ENCODE assay signal across 27 cellular contexts in genomic region chr4:99886146-99886545, GRCh38. TPM values are rescaled to one million over a fixed set of nuclear protein-coding genes. Genes with fewer than 3 reads are reported as not detected.
DNase-seq lines count a peak whose midpoint lies in the region; ATAC-seq and TF ChIP-seq lines count a peak whose summit lies in the region.
"Had no signal": no experiment of that assay in that cellular context is flagged by ENCODE, and none has a peak within 500 bp of the region (broad histone marks: within the 10 kb centered on the region; RNA-seq: fewer than 3 reads in every experiment).

No MANE protein-coding gene starts in this region.

- no peak overlapping the region for H3K4me2 ChIP-seq in GM23248 (ENCODE audit: unreplicated experiment)
- H3K4me2 ChIP-seq: smooth muscle cell had no signal

- no peaks in the 10 kb centered on the region for H4K20me1 ChIP-seq in GM23248 (ENCODE audit: insufficient read depth)

- H3K9me3 ChIP-seq in GM23248 (ENCODE audit: low read depth) (no peaks in the 10 kb centered on the region), sigmoid colon (no peaks in the 10 kb centered on the region)
- H3K9me3 ChIP-seq: MG63, transverse colon had no signal

- in situ Hi-C loops in GM23248 (cut with MboI) = no loop called here
- in situ Hi-C loops in SK-MEL-5 (cut with HindIII; ENCODE audit: low pct_unique_long_range_greater_than_20kb, low sequenced_read_pairs) = no loop called here

- H3K4me3 ChIP-seq in GM23248 = no peak overlapping the region
- no peak overlapping the region for H3K4me3 ChIP-seq in sigmoid colon
- H3K4me3 ChIP-seq: MG63, smooth muscle cell, transverse colon had no signal

- no TSS peak for BruUV-seq in Calu3 (replicated peaks; lab: Mats Ljungman, UMichigan)

- no peaks in the 10 kb centered on the region for H3K9me3 Mint-ChIP-seq in Calu3 (ENCODE audit: low read depth, unreplicated experiment)
- H3K9me3 Mint-ChIP-seq: activated naive CD8-positive, alpha-beta T cell treated with anti-CD3 and anti-CD28 coated beads, Interleukin-2, amount 50 U/mL, for 24 hours; CD8-positive, alpha-beta T cell; nephron progenitor cell; stimulated activated naive CD8-positive, alpha-beta T cell treated with anti-CD3 and anti-CD28 coated beads, Interleukin-15, Interleukin-2, amounts not matched to agents 100 ng/mL and 50 ng/mL, for 24 hours; WTC11 had no signal

- no peak for TF ChIP-seq POLR2A in sigmoid colon (IDR thresholded peaks at IDR 0.05)

- H3K4me1 ChIP-seq in GM23248 (ENCODE audit: insufficient read depth) (peaks cover 21% of the 10 kb centered on the region), sigmoid colon (peaks cover 0 to 64% (median 32%) of the 10 kb centered on the region in 4 donors)

- H3K27me3 Mint-ChIP-seq in Calu3 (ENCODE audit: unreplicated experiment) = no peaks in the 10 kb centered on the region
- H3K27me3 Mint-ChIP-seq: activated naive CD8-positive, alpha-beta T cell treated with anti-CD3 and anti-CD28 coated beads, Interleukin-2, amount 50 U/mL, for 24 hours; progenitor cell of endocrine pancreas; stimulated activated naive CD8-positive, alpha-beta T cell treated with anti-CD3 and anti-CD28 coated beads, Interleukin-15, Interleukin-2, amounts not matched to agents 100 ng/mL and 50 ng/mL, for 24 hours had no signal

- H3K27ac ChIP-seq in GM23248 = no peak overlapping the region
- peak overlapping the region in 3 of 4 donors; percentile 58 to 72 (median 69) for H3K27ac ChIP-seq in sigmoid colon
- H3K27ac ChIP-seq: transverse colon had no signal

- no peak overlapping the region for H3K4me3 Mint-ChIP-seq in Calu3 (ENCODE audit: low read depth, unreplicated experiment)
- H3K4me3 Mint-ChIP-seq: activated naive CD8-positive, alpha-beta T cell treated with anti-CD3 and anti-CD28 coated beads, Interleukin-2, amount 50 U/mL, for 24 hours; CD8-positive, alpha-beta T cell; nephron progenitor cell; stimulated activated naive CD8-positive, alpha-beta T cell treated with anti-CD3 and anti-CD28 coated beads, Interleukin-15, Interleukin-2, amounts not matched to agents 100 ng/mL and 50 ng/mL, for 24 hours; WTC11 had no signal

- TF ChIP-seq CTCF in sigmoid colon (IDR thresholded peaks at IDR 0.05) (no peak), Calu3 (IDR thresholded peaks at IDR 0.05; ENCODE audit: unreplicated experiment) (no peak)

- H3K36me3 ChIP-seq in GM23248 (ENCODE audit: low read depth) (peaks cover 63% of the 10 kb centered on the region), sigmoid colon (peaks cover 0 to 71% (median 9%) of the 10 kb centered on the region in 4 donors)

- no peaks in the 10 kb centered on the region; the same call in 1 of the 2 replicates for H3F3A ChIP-seq in GM23248 (ENCODE audit: insufficient read depth)

- H3K27ac Mint-ChIP-seq in Calu3 (ENCODE audit: unreplicated experiment) = no peak overlapping the region
- H3K27ac Mint-ChIP-seq: activated naive CD8-positive, alpha-beta T cell treated with anti-CD3 and anti-CD28 coated beads, Interleukin-2, amount 50 U/mL, for 24 hours; CD8-positive, alpha-beta T cell; nephron progenitor cell; progenitor cell of endocrine pancreas; stimulated activated naive CD8-positive, alpha-beta T cell treated with anti-CD3 and anti-CD28 coated beads, Interleukin-15, Interleukin-2, amounts not matched to agents 100 ng/mL and 50 ng/mL, for 24 hours; WTC11 had no signal

- H3K4me1 Mint-ChIP-seq in Calu3 (ENCODE audit: low read depth, unreplicated experiment) = no peaks in the 10 kb centered on the region
- H3K4me1 Mint-ChIP-seq: nephron progenitor cell, WTC11 had no signal

- no peak overlapping the region for H3K9ac ChIP-seq in GM23248

- no peak for TF ChIP-seq EP300 in sigmoid colon (IDR thresholded peaks at IDR 0.05)

- CTCF ChIA-PET in Calu3 (lab: Charles Lee) = no interaction called here

- H3K36me3 Mint-ChIP-seq in Calu3 (ENCODE audit: insufficient read depth, unreplicated experiment) = peaks cover 4% of the 10 kb centered on the region

- peaks cover 62% of the 10 kb centered on the region for H3K79me2 ChIP-seq in GM23248 (ENCODE audit: insufficient read depth)

- no peak overlapping the region for H2AFZ ChIP-seq in GM23248

- ATAC-seq in HG02973 (IDR thresholded peaks at IDR 0.05; ENCODE audit: unreplicated experiment) (no peak), HG02588 (IDR thresholded peaks at IDR 0.05; ENCODE audit: unreplicated experiment) (no peak)
- ATAC-seq: activated naive CD8-positive, alpha-beta T cell treated with anti-CD3 and anti-CD28 coated beads, Interleukin-2, amount 50 U/mL, for 24 hours; CD8-positive, alpha-beta T cell; HepG2; WTC11 had no signal

- no peaks in the 10 kb centered on the region for H3K9me2 ChIP-seq in GM23248 (ENCODE audit: insufficient read depth)

- H3K27me3 ChIP-seq in GM23248 (replicated peaks; ENCODE audit: insufficient read depth) = no peaks in the 10 kb centered on the region
- no peaks in the 10 kb centered on the region for H3K27me3 ChIP-seq in sigmoid colon
- H3K27me3 ChIP-seq: MG63, transverse colon had no signal

- WGBS in GM23248 (ENCODE audit: low coverage in 1 of 2, low lambda C conversion rate in 2 of 2, missing lambda C conversion rate in 2 of 2), 2 experiments = 64 to 65% methylated on average over 4 of the region's 4 CpGs
- WGBS in sigmoid colon, 2 donors = 87 to 88% methylated on average over 4 of the region's 4 CpGs

- intact Hi-C loops in sigmoid colon (cut with DNase I) (loop anchor here (5.0 kb wide), 1 partner anchor 164 kb away; no protein-coding TSS in a partner anchor), Calu3 (cut with micrococcal nuclease; ENCODE audit: unreplicated experiment) (loop anchor here (5.0 kb wide), 1 partner anchor 324 kb away; the partner anchor contains the start of gene TRMT10A)

- DNase-seq in GM23248 (peak; percentile 35), SK-MEL-5 (ENCODE audit: low read depth, low spot score) (peak; percentile 8), fibroblast of gingiva (ENCODE audit: low read depth) (peak; percentile 22), sigmoid colon (no peak), Calu3 (no peak), NCI-H526 (lab: John Stamatoyannopoulos, UW) (no peak)
- DNase-seq: activated CD4-positive, alpha-beta T cell treated with anti-CD3 and anti-CD28 coated beads, Interleukin-2, amount 50 U/mL, for 4 hours; activated CD8-positive, alpha-beta memory T cell treated with anti-CD3 and anti-CD28 coated beads, Interleukin-2, amount 50 U/mL, for 48 hours; activated effector memory CD4-positive, alpha-beta T cell treated with Interleukin-2 at 50 U/mL for 16 hours; activated naive CD8-positive, alpha-beta T cell treated with anti-CD3 and anti-CD28 coated beads, Interleukin-2, amount 50 U/mL, for 24 hours; CD8-positive, alpha-beta T cell; DMS79 treated with DMSO at 0.1 percent for 48 hours; H7; MG63; NCI-H146; NCI-H774; nephron progenitor cell; stimulated activated CD4-positive, alpha-beta T cell treated with anti-CD3 and anti-CD28 coated beads, Interleukin-4, amount 100 ng/mL, for 1 hour; T-helper 2 cell; transverse colon had no signal

RNA-seq across cellular contexts. Expression of gene LAMTOR3, which starts 8.1 kb away (rescaled TPM):
- 47.0 and 68.1 TPM in 2 replicates for total RNA-seq in GM23248 (2014; rRNA removed; shearing (Covaris generic))
- polyA plus RNA-seq in GM23248 (2016; fragmentation: Nextera tagmentation; extraction: Ambion mirVana) (59.7 and 64.3 TPM in 2 replicates), sigmoid colon (100 to 1,000 TPM in 2 of 3 donors, 10 to 100 TPM in 1; 54.6 to 201 (median 108) TPM)
- total RNA-seq in SK-MEL-5 (2014; rRNA removed; shearing (Covaris generic)) = 64.0 and 65.0 TPM in 2 replicates
- 37.8 and 41.6 TPM in 2 replicates for polyA plus RNA-seq in SK-MEL-5 (2015; cell fraction: cytosol; rRNA removed)
- 28.6 and 34.9 TPM in 2 replicates for polyA plus RNA-seq in SK-MEL-5 (2015; cell fraction: nucleus; rRNA removed)
- total RNA-seq in sigmoid colon (10 to 100 TPM; 36.6 to 77.2 (median 62.2) TPM), Calu3 (2022) (19.2 and 21.5 TPM in 2 replicates)

Comparison
In these comparisons a context has a peak if more than half of its experiments do, and no peak if none do; other contexts are left out.
1. DNase-seq: peak in GM23248 (single experiment), SK-MEL-5 (single experiment) and fibroblast of gingiva (single experiment); none in sigmoid colon (single experiment), Calu3 (single experiment) and NCI-H526 (0 of 2).